Comparison of ENCODE assay signal across 1 cellular context in the genomic region with DNA sequence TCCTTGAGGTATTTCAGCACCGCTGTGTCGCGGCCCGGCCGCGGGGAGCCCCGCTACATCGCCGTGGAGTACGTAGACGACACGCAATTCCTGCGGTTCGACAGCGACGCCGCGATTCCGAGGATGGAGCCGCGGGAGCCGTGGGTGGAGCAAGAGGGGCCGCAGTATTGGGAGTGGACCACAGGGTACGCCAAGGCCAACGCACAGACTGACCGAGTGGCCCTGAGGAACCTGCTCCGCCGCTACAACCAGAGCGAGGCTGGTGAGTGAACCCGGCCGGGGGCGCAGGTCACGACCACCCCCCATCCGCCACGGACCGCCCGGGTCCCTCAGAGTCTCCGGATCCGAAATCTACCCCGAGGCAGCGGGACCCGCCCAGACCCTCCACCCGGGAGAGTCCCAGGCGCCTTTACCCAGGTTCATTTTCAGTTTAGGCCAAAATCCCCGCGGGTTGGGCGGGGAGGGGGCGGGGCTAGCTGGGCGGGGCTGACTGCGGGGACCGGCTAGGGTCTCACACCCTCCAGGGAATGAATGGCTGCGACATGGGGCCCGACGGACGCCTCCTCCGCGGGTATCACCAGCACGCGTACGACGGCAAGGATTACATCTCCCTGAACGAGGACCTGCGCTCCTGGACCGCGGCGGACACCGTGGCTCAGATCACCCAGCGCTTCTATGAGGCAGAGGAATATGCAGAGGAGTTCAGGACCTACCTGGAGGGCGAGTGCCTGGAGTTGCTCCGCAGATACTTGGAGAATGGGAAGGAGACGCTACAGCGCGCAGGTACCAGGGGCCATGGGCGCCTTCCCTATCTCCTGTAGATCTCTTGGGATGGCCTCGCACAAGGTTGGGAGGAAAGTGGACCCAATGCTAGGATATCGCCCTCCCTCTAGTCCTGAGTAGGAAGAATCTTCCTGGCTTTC.
TF ChIP-seq lines count a peak whose summit lies in the region.

No MANE protein-coding gene starts in this region.

TF ChIP-seq in GM12878, 131 proteins besides CTCF, POLR2A, EP300 and RAD21:
- TF ChIP-seq, protein P1, sequence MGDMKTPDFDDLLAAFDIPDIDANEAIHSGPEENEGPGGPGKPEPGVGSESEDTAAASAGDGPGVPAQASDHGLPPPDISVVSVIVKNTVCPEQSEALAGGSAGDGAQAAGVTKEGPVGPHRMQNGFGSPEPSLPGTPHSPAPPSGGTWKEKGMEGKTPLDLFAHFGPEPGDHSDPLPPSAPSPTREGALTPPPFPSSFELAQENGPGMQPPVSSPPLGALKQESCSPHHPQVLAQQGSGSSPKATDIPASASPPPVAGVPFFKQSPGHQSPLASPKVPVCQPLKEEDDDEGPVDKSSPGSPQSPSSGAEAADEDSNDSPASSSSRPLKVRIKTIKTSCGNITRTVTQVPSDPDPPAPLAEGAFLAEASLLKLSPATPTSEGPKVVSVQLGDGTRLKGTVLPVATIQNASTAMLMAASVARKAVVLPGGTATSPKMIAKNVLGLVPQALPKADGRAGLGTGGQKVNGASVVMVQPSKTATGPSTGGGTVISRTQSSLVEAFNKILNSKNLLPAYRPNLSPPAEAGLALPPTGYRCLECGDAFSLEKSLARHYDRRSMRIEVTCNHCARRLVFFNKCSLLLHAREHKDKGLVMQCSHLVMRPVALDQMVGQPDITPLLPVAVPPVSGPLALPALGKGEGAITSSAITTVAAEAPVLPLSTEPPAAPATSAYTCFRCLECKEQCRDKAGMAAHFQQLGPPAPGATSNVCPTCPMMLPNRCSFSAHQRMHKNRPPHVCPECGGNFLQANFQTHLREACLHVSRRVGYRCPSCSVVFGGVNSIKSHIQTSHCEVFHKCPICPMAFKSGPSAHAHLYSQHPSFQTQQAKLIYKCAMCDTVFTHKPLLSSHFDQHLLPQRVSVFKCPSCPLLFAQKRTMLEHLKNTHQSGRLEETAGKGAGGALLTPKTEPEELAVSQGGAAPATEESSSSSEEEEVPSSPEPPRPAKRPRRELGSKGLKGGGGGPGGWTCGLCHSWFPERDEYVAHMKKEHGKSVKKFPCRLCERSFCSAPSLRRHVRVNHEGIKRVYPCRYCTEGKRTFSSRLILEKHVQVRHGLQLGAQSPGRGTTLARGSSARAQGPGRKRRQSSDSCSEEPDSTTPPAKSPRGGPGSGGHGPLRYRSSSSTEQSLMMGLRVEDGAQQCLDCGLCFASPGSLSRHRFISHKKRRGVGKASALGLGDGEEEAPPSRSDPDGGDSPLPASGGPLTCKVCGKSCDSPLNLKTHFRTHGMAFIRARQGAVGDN (IDR thresholded peaks at IDR 0.05): peak; percentile 14; the same call in 1 of the 2 replicates
- TF ChIP-seq RB1 (IDR thresholded peaks at IDR 0.05; ENCODE audit: borderline replicate concordance) (0 out of 2 replicates have a peak, but pooled peaks have one; percentile 30), DPF2 (IDR thresholded peaks at IDR 0.05) (peak; percentile 77), YY1 (IDR thresholded peaks at IDR 0.05; ENCODE audit: low read depth, low read length) (peak; percentile 37; the same call in 1 of the 2 replicates), ZSCAN29 (IDR thresholded peaks at IDR 0.05) (peak; percentile 66; the same call in 1 of the 2 replicates), ZZZ3 (IDR thresholded peaks at IDR 0.05; ENCODE audit: control insufficient read depth, insufficient read length, low read depth) (no peak), BCL11A (IDR thresholded peaks at IDR 0.05; ENCODE audit: low read depth, low read length) (peak; percentile 27; the same call in 1 of the 2 replicates), KLF5 (IDR thresholded peaks at IDR 0.05; ENCODE audit: partially characterized antibody) (peak; percentile 64), PML (IDR thresholded peaks at IDR 0.05; ENCODE audit: low read length) (peak; percentile 61; the same call in 1 of the 2 replicates), NR2F1 (conservative IDR thresholded peaks at IDR 0.05) (no peak), RUNX3 (IDR thresholded peaks at IDR 0.05; ENCODE audit: low read length) (peak; percentile 4; the same call in 1 of the 2 replicates), ATF7 (IDR thresholded peaks at IDR 0.05; ENCODE audit: low read depth) (no peak), NFIC (IDR thresholded peaks at IDR 0.05; ENCODE audit: low read depth, low read length) (no peak), ZNF207 (IDR thresholded peaks at IDR 0.05; ENCODE audit: borderline replicate concordance) (no peak), IKZF1 (conservative IDR thresholded peaks at IDR 0.05) (peak; percentile 18; the same call in 1 of the 2 replicates), BACH1 (IDR thresholded peaks at IDR 0.05; ENCODE audit: borderline replicate concordance) (peak; percentile 65; the same call in 1 of the 2 replicates), TAF1 (IDR thresholded peaks at IDR 0.05; ENCODE audit: borderline replicate concordance, low read depth, low read length) (0 out of 2 replicates have a peak, but pooled peaks have one; percentile 64), TARDBP (IDR thresholded peaks at IDR 0.05; ENCODE audit: borderline replicate concordance) (no peak), SRF (IDR thresholded peaks at IDR 0.05; ENCODE audit: low read depth in 2 of 2, low read length in 2 of 2) (no peak), MTA3 (IDR thresholded peaks at IDR 0.05; ENCODE audit: borderline replicate concordance, low read length) (peak; percentile 45; the same call in 1 of the 2 replicates), LARP7 (IDR thresholded peaks at IDR 0.05) (peak; percentile 90), POU2F2 (IDR thresholded peaks at IDR 0.05; ENCODE audit: borderline replicate concordance, low read depth, low read length) (peak; percentile 41; the same call in 2 of the 3 replicates), SMARCA5 (IDR thresholded peaks at IDR 0.05) (peak; percentile 91), CBFB (IDR thresholded peaks at IDR 0.05; ENCODE audit: low read depth) (peak; percentile 41; the same call in 1 of the 2 replicates), POLR2AphosphoS5 (IDR thresholded peaks at IDR 0.05; ENCODE audit: low read length) (peak; percentile 85), CREM (IDR thresholded peaks at IDR 0.05; ENCODE audit: low read depth) (no peak)
- TF ChIP-seq, protein P2, sequence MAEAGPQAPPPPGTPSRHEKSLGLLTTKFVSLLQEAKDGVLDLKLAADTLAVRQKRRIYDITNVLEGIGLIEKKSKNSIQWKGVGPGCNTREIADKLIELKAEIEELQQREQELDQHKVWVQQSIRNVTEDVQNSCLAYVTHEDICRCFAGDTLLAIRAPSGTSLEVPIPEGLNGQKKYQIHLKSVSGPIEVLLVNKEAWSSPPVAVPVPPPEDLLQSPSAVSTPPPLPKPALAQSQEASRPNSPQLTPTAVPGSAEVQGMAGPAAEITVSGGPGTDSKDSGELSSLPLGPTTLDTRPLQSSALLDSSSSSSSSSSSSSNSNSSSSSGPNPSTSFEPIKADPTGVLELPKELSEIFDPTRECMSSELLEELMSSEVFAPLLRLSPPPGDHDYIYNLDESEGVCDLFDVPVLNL (IDR thresholded peaks at IDR 0.05; ENCODE audit: low read depth, low read length): no peak
- TF ChIP-seq, protein P3, sequence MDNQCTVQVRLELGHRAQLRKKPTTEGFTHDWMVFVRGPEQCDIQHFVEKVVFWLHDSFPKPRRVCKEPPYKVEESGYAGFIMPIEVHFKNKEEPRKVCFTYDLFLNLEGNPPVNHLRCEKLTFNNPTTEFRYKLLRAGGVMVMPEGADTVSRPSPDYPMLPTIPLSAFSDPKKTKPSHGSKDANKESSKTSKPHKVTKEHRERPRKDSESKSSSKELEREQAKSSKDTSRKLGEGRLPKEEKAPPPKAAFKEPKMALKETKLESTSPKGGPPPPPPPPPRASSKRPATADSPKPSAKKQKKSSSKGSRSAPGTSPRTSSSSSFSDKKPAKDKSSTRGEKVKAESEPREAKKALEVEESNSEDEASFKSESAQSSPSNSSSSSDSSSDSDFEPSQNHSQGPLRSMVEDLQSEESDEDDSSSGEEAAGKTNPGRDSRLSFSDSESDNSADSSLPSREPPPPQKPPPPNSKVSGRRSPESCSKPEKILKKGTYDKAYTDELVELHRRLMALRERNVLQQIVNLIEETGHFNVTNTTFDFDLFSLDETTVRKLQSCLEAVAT (IDR thresholded peaks at IDR 0.05): peak; percentile 79
- TF ChIP-seq, protein P4, sequence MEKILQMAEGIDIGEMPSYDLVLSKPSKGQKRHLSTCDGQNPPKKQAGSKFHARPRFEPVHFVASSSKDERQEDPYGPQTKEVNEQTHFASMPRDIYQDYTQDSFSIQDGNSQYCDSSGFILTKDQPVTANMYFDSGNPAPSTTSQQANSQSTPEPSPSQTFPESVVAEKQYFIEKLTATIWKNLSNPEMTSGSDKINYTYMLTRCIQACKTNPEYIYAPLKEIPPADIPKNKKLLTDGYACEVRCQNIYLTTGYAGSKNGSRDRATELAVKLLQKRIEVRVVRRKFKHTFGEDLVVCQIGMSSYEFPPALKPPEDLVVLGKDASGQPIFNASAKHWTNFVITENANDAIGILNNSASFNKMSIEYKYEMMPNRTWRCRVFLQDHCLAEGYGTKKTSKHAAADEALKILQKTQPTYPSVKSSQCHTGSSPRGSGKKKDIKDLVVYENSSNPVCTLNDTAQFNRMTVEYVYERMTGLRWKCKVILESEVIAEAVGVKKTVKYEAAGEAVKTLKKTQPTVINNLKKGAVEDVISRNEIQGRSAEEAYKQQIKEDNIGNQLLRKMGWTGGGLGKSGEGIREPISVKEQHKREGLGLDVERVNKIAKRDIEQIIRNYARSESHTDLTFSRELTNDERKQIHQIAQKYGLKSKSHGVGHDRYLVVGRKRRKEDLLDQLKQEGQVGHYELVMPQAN (conservative IDR thresholded peaks at IDR 0.05): peak; percentile 69
